ENCODE assay signal across 31 cellular contexts in the genomic region with DNA sequence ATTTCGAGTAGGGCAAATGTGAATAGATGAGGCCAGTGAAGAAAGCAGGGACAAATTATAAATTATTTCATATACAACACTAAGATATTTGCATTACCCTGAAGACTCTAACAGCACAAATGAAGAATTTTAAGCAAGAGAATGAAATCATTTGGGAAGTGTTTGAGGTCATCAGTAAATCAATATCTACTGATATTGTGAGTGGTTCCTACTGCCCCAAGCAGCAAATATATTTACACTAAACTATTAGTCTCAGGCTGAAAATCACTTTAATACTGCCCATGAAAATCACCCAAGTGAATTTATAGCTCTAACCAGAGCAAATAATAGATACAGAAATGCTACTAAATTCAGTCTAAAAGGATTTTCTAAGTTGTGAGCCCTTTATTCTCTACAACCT.
"Had no signal": no experiment of that assay in that cellular context is flagged by ENCODE, and none has a peak within 500 bp of the region (broad histone marks: within the 10 kb centered on the region; RNA-seq: fewer than 3 reads in every experiment).

No MANE protein-coding gene starts in this region.

- H3K9me3 ChIP-seq: ovary, psoas muscle, spleen, stomach, thoracic aorta, thyroid gland, tibial nerve, upper lobe of left lung, vagina had no signal

- H3K79me2 ChIP-seq: parathyroid adenoma had no signal

- H3K27ac Mint-ChIP-seq: naive thymus-derived CD4-positive, alpha-beta T cell; natural killer cell; nephron; neural progenitor cell; progenitor cell of endocrine pancreas; stimulated activated memory B cell treated with anti-CD40 and anti-IgM and Interleukin-4, amounts not matched to agents 10 μg/mL and 1 μg/mL and 100 μg/mL, for 72 hours; stimulated activated naive CD8-positive, alpha-beta T cell treated with anti-CD3 and anti-CD28 coated beads, Interleukin-15, Interleukin-2, amounts not matched to agents 100 ng/mL and 50 ng/mL, for 24 hours had no signal

- H3K36me3 Mint-ChIP-seq: naive thymus-derived CD4-positive, alpha-beta T cell; natural killer cell; neural progenitor cell; stimulated activated memory B cell treated with anti-CD40 and anti-IgM and Interleukin-4, amounts not matched to agents 10 μg/mL and 1 μg/mL and 100 μg/mL, for 72 hours had no signal

- H3K36me3 ChIP-seq: neural progenitor cell, ovary, spleen, stomach, thoracic aorta, thyroid gland, tibial nerve, upper lobe of left lung, vagina had no signal

- H3K4me2 ChIP-seq: neural progenitor cell, smooth muscle cell had no signal

- ATAC-seq: naive thymus-derived CD4-positive, alpha-beta T cell; natural killer cell; psoas muscle; right cardiac atrium; sciatic nerve; stimulated activated memory B cell treated with anti-CD40 and anti-IgM and Interleukin-4, amounts not matched to agents 10 μg/mL and 1 μg/mL and 100 μg/mL, for 72 hours had no signal

- H3K4me1 ChIP-seq: neural progenitor cell, parathyroid adenoma, psoas muscle, spleen, stomach, thyroid gland, tibial nerve, upper lobe of left lung, vagina had no signal

- H3K9ac ChIP-seq: neural progenitor cell, parathyroid adenoma had no signal

- H3K4me3 Mint-ChIP-seq: naive thymus-derived CD4-positive, alpha-beta T cell; natural killer cell; nephron; neural progenitor cell; stimulated activated memory B cell treated with anti-CD40 and anti-IgM and Interleukin-4, amounts not matched to agents 10 μg/mL and 1 μg/mL and 100 μg/mL, for 72 hours; stimulated activated naive CD8-positive, alpha-beta T cell treated with anti-CD3 and anti-CD28 coated beads, Interleukin-15, Interleukin-2, amounts not matched to agents 100 ng/mL and 50 ng/mL, for 24 hours had no signal

- FAIRE-seq: urothelium cell line had no signal

- H3K4me3 ChIP-seq: neural progenitor cell, ovary, psoas muscle, skin epidermis, smooth muscle cell, spleen, stomach, thoracic aorta, thyroid gland, tibial nerve, upper lobe of left lung, vagina had no signal

- H3K27ac ChIP-seq: neural progenitor cell, ovary, parathyroid adenoma, psoas muscle, skin epidermis, spleen, stomach, thoracic aorta, thyroid gland, tibial nerve, upper lobe of left lung, vagina had no signal

- H3K4me1 Mint-ChIP-seq: naive thymus-derived CD4-positive, alpha-beta T cell; natural killer cell; neural progenitor cell; stimulated activated memory B cell treated with anti-CD40 and anti-IgM and Interleukin-4, amounts not matched to agents 10 μg/mL and 1 μg/mL and 100 μg/mL, for 72 hours had no signal

- H3K27me3 Mint-ChIP-seq: naive thymus-derived CD4-positive, alpha-beta T cell; progenitor cell of endocrine pancreas; stimulated activated memory B cell treated with anti-CD40 and anti-IgM and Interleukin-4, amounts not matched to agents 10 μg/mL and 1 μg/mL and 100 μg/mL, for 72 hours; stimulated activated naive CD8-positive, alpha-beta T cell treated with anti-CD3 and anti-CD28 coated beads, Interleukin-15, Interleukin-2, amounts not matched to agents 100 ng/mL and 50 ng/mL, for 24 hours had no signal

- DNase-seq: naive thymus-derived CD4-positive, alpha-beta T cell; natural killer cell; occipital lobe; ovary; posterior cingulate gyrus; psoas muscle; right cardiac atrium; spleen; stimulated activated CD4-positive, alpha-beta T cell treated with anti-CD3 and anti-CD28 coated beads, Interleukin-12 subunit alpha, Interleukin-12 subunit beta, amount 100 ng/mL, for 4 hours; stimulated activated CD4-positive, alpha-beta T cell treated with anti-CD3 and anti-CD28 coated beads, Interleukin-1b, Interleukin-23, amount 100 ng/mL, for 48 hours; stimulated activated CD4-positive, alpha-beta T cell treated with anti-CD3 and anti-CD28 coated beads, Interleukin-4, amount 100 ng/mL, for 1 hour; stimulated activated CD4-positive, alpha-beta T cell treated with anti-CD3 and anti-CD28 coated beads, Interleukin-4, amount 100 ng/mL, for 4 hours; stimulated activated CD8-positive, alpha-beta memory T cell treated with anti-CD3 and anti-CD28 coated beads, Interleukin-4, amount 100 ng/mL, for 48 hours; stimulated activated naive CD4-positive, alpha-beta T cell treated with Interleukin-2 at 50 U/mL for 16 hours; stomach; thyroid gland; trophoblast cell; upper lobe of left lung had no signal

- H3K27me3 ChIP-seq: neural progenitor cell, ovary, spleen, stomach, thyroid gland, tibial nerve, upper lobe of left lung, vagina had no signal

- H2AFZ ChIP-seq: neural progenitor cell, parathyroid adenoma had no signal

- H3K9me3 Mint-ChIP-seq: nephron, neural progenitor cell had no signal
